In the genomic region with DNA sequence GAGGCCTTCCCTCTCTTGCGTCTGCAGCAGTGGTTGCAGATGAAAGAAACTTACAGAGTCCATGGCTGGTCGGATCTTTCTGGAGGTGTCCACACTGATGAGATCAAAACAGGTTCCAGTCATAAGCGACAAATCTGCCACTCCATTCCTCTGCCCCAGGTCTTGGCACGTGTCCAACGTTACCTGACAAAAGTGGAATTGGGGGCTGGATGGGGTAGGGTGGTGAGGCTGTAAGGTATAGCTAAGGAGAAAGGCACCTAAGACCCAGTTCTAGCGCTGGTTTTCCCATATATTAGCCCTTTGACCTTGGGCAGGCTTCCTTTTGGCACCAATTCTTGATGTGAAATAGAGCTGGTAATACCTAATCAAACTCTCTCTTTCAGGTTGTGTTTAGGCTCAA, we compare ENCODE assay signal across 1 cellular context.
A peak's percentile ranks its signal among the peaks of the same experiment; 100 is the strongest.
TF ChIP-seq lines count a peak whose summit lies in the region.

No MANE protein-coding gene starts in this region.

TF ChIP-seq in GM12878, 131 proteins besides CTCF, POLR2A, EP300 and RAD21:
- TF ChIP-seq BACH1 (IDR thresholded peaks at IDR 0.05; ENCODE audit: borderline replicate concordance) = no peak
- TF ChIP-seq FOXM1 (IDR thresholded peaks at IDR 0.05; ENCODE audit: low read depth, low read length) = no peak
- TF ChIP-seq E2F8 (IDR thresholded peaks at IDR 0.05; ENCODE audit: low read depth, partially characterized antibody) = no peak
- TF ChIP-seq RELA (IDR thresholded peaks at IDR 0.05; ENCODE audit: borderline replicate concordance, partially characterized antibody) = no peak
- no peak for TF ChIP-seq JUNB (IDR thresholded peaks at IDR 0.05)
- TF ChIP-seq POLR2AphosphoS5 (IDR thresholded peaks at IDR 0.05; ENCODE audit: low read length) = no peak
- TF ChIP-seq MEF2B (IDR thresholded peaks at IDR 0.05; ENCODE audit: partially characterized antibody, poor library complexity, severe bottlenecking) = peak; percentile 6
- TF ChIP-seq STAT1 (conservative IDR thresholded peaks at IDR 0.05) = no peak
